8 cellular contexts compared by ENCODE assay signal in the genomic region with DNA sequence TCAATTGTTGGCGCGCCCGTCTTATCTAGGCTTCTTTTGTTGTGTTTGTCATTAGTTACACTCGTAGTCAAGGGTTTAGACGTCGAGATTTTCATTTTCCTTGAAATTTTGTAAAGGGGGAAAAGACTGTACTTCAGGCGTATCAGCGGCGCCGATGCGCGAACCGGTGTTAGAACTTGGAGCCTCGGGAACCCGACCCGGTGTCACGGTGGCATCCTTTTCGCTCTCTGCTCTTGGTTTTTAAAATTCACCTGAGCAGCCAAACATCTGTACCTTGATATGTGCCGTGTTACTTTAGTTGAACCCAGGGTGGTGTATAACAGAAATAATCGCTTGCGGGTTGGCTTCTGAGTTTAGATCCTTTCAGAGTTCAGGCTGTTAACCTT. TPM values are rescaled to one million over a fixed set of nuclear protein-coding genes. Genes with fewer than 3 reads are reported as not detected.
DNase-seq lines count a peak whose midpoint lies in the region; ATAC-seq and TF ChIP-seq lines count a peak whose summit lies in the region.

No MANE protein-coding gene starts in this region.

- peaks cover 34% of the 10 kb centered on the region for H3K36me3 Mint-ChIP-seq in activated B cell treated with CpG ODN at 0.5 μM for 24 hours (ENCODE audit: low read depth)

- POLR2A ChIA-PET in activated B cell treated with CpG ODN at 0.5 μM for 24 hours (lab: Charles Lee) = interaction anchor here (0.6 to 3.5 kb wide), 3 partner anchors 24 to 145 kb away, joined by 5 to 23 read pairs (median 9); partner anchors contain the start of gene NPC1

- peak overlapping the region; percentile 87 for H3K4me3 ChIP-seq in right cardiac atrium (ENCODE audit: low read length)

- peaks cover 69% of the 10 kb centered on the region for H3K4me1 Mint-ChIP-seq in activated B cell treated with CpG ODN at 0.5 μM for 24 hours

- 3% methylated on average over 21 of the region's 21 CpGs for WGBS in right cardiac atrium

- H3K27me3 Mint-ChIP-seq in activated B cell treated with CpG ODN at 0.5 μM for 24 hours = no peaks in the 10 kb centered on the region

- peak; percentile 48 for DNase-seq in DMS 273 (lab: John Stamatoyannopoulos, UW; ENCODE audit: unreplicated experiment)
- DNase-seq in DMS 273 treated with DMSO at 0.1 percent for 48 hours (lab: John Stamatoyannopoulos, UW) = no peak
- DNase-seq in activated B cell treated with CpG ODN at 0.5 μM for 24 hours = no peak
- DNase-seq in right cardiac atrium = no peak
- DNase-seq in stimulated activated naive CD8-positive, alpha-beta T cell treated with anti-CD3 and anti-CD28 coated beads, Interleukin-15, Interleukin-2, amounts not matched to agents 100 U/mL and 50 U/mL, for 24 hours = peak; percentile 27
- DNase-seq in stimulated activated CD4-positive, alpha-beta T cell treated with anti-CD3 and anti-CD28 coated beads, Interleukin-4, amount 100 ng/mL, for 1 hour = no peak

- H3K27me3 ChIP-seq in right cardiac atrium (ENCODE audit: control insufficient read depth, insufficient read depth) = no peaks in the 10 kb centered on the region

- no peaks in the 10 kb centered on the region for H3K9me3 Mint-ChIP-seq in activated B cell treated with CpG ODN at 0.5 μM for 24 hours

- H3K27ac ChIP-seq in right cardiac atrium (ENCODE audit: low read length) = no peak overlapping the region

- H3K4me3 Mint-ChIP-seq in activated B cell treated with CpG ODN at 0.5 μM for 24 hours = peak overlapping the region; percentile 93

- intact Hi-C loops in activated B cell treated with CpG ODN at 0.5 μM for 24 hours (cut with micrococcal nuclease) (loop anchor here (1.0 to 10.0 kb wide), 14 partner anchors 12 to 571 kb away; partner anchors contain the start of genes NPC1, RBBP8, RIOK3 and TTC39C), right cardiac atrium (cut with DNase I) (loop anchor here in 1 of 4 donors (5.0 kb wide), 1 partner anchor 83 kb away; the partner anchor contains the start of gene NPC1)

- TF ChIP-seq CTCF in activated B cell treated with CpG ODN at 0.5 μM for 24 hours (IDR thresholded peaks at IDR 0.05) = no peak

- CTCF ChIA-PET in activated B cell treated with CpG ODN at 0.5 μM for 24 hours (lab: Charles Lee) = interaction anchor here (1.4 to 1.5 kb wide), 2 partner anchors 372 to 704 kb away, joined by 3 to 5 read pairs; no protein-coding TSS in a partner anchor

- peaks cover 3% of the 10 kb centered on the region for H3K4me1 ChIP-seq in right cardiac atrium (ENCODE audit: control insufficient read depth, insufficient read depth, low read length)

- ATAC-seq in activated B cell treated with CpG ODN at 0.5 μM for 24 hours (ENCODE audit: low read depth) = no peak
- ATAC-seq in right cardiac atrium = no peak
- ATAC-seq in stimulated activated naive CD8-positive, alpha-beta T cell treated with anti-CD3 and anti-CD28 coated beads, Interleukin-15, Interleukin-2, amounts not matched to agents 100 U/mL and 50 U/mL, for 24 hours = no peak
- ATAC-seq in HG02981 (IDR thresholded peaks at IDR 0.05; ENCODE audit: unreplicated experiment) = no peak
- ATAC-seq in HG02840 (IDR thresholded peaks at IDR 0.05; ENCODE audit: low FRiP score, unreplicated experiment) = no peak

- peak overlapping the region; percentile 88 for H3K27ac Mint-ChIP-seq in activated B cell treated with CpG ODN at 0.5 μM for 24 hours

- no peaks in the 10 kb centered on the region for H3K9me3 ChIP-seq in right cardiac atrium (ENCODE audit: control insufficient read depth, low read length)

RNA-seq across cellular contexts. Expression of gene RMC1, which starts 0.6 kb away (rescaled TPM):
- total RNA-seq in activated B cell treated with CpG ODN at 0.5 μM for 24 hours (58.4 and 71.2 TPM in 2 replicates), right cardiac atrium (10 to 100 TPM; 12.2 to 14.6 (median 13.8) TPM)
- 17.6 TPM for polyA plus RNA-seq in right cardiac atrium

RNA-seq across cellular contexts. Expression of gene RIOK3, which starts 50.9 kb away (rescaled TPM):
- 90.4 and 92.4 TPM in 2 replicates for total RNA-seq in activated B cell treated with CpG ODN at 0.5 μM for 24 hours
- 10 to 100 TPM; 49.0 to 52.3 (median 50.8) TPM for total RNA-seq in right cardiac atrium
- polyA plus RNA-seq in right cardiac atrium = 31.3 TPM

Comparison
In these comparisons a context has a peak if more than half of its experiments do, and no peak if none do; other contexts are left out.
1. DNase-seq: peak in DMS 273 (single experiment) and stimulated activated naive CD8-positive, alpha-beta T cell treated with anti-CD3 and anti-CD28 coated beads, Interleukin-15, Interleukin-2, amounts not matched to agents 100 U/mL and 50 U/mL, for 24 hours (single experiment); none in DMS 273 treated with DMSO at 0.1 percent for 48 hours (single experiment), activated B cell treated with CpG ODN at 0.5 μM for 24 hours (single experiment), right cardiac atrium (0 of 3) and stimulated activated CD4-positive, alpha-beta T cell treated with anti-CD3 and anti-CD28 coated beads, Interleukin-4, amount 100 ng/mL, for 1 hour (single experiment).